In genomic region chr12:76883151-76883550, GRCh38 we compare ENCODE assay signal across 20 cellular contexts. TPM values are rescaled to one million over a fixed set of nuclear protein-coding genes. Genes with fewer than 3 reads are reported as not detected.
A peak's percentile ranks its signal among the peaks of the same experiment; 100 is the strongest.
DNase-seq lines count a peak whose midpoint lies in the region; ATAC-seq and TF ChIP-seq lines count a peak whose summit lies in the region.
"Had no signal": no experiment of that assay in that cellular context is flagged by ENCODE, and none has a peak within 500 bp of the region (broad histone marks: within the 10 kb centered on the region; RNA-seq: fewer than 3 reads in every experiment).

No MANE protein-coding gene starts in this region.

- H3K4me1 Mint-ChIP-seq in nephron = peaks cover 38% of the 10 kb centered on the region

- H3K4me1 ChIP-seq in fibroblast of lung (ENCODE audit: control insufficient read depth, extremely low read depth, insufficient read depth, low read length) = peaks cover 15% of the 10 kb centered on the region

- H3K4me3 ChIP-seq in fibroblast of lung (replicated peaks in 1 of 4; ENCODE audit: control extremely low read depth in 1 of 4, insufficient read depth in 1 of 4, low read depth in 3 of 4, low read length in 4 of 4) = no peak overlapping the region
- H3K4me3 ChIP-seq: ascending aorta, GM12878, HAP-1 had no signal

- peak overlapping the region in 1 of 3 experiments; percentile 29 for H3K4me3 Mint-ChIP-seq in nephron

- ATAC-seq in left lobe of liver = no peak
- ATAC-seq: GM12878, PC-3 had no signal

- no peak for TF ChIP-seq CTCF in RWPE1 (conservative IDR thresholded peaks at IDR 0.05; ENCODE audit: low read depth)
- TF ChIP-seq CTCF in fibroblast of lung (conservative IDR thresholded peaks at IDR 0.05 in 1 of 2, IDR thresholded peaks at IDR 0.05 in 1 of 2; ENCODE audit: low read depth in 1 of 2, low read length in 2 of 2) = no peak
- no peak for TF ChIP-seq CTCF in nephron (IDR thresholded peaks at IDR 0.05; ENCODE audit: unreplicated experiment in 3 of 3)

- peak overlapping the region in 2 of 3 experiments; percentile 8 to 43 for H3K27ac Mint-ChIP-seq in nephron
- H3K27ac Mint-ChIP-seq: progenitor cell of endocrine pancreas had no signal

- H2AFZ ChIP-seq in fibroblast of lung (ENCODE audit: low read length) = no peak overlapping the region

- H3K9me3 Mint-ChIP-seq in nephron = peaks cover 3% of the 10 kb centered on the region

- no peak overlapping the region for H3K4me2 ChIP-seq in fibroblast of lung (ENCODE audit: extremely low read depth, insufficient read depth, low read length)

- CTCF ChIA-PET in RWPE1 (lab: Yijun Ruan, JAX) = interaction anchor here (0.6 to 1.1 kb wide), 2 partner anchors 128 to 236 kb away, joined by 3 to 7 read pairs; no protein-coding TSS in a partner anchor

- no peaks in the 10 kb centered on the region for H3K36me3 ChIP-seq in fibroblast of lung (ENCODE audit: control insufficient read depth, insufficient read depth, low read length)
- H3K36me3 ChIP-seq: ascending aorta, HAP-1, WERI-Rb-1 had no signal

- H3K9ac ChIP-seq in fibroblast of lung (ENCODE audit: insufficient read depth, low read length) = no peak overlapping the region

- no peaks in the 10 kb centered on the region for H3K9me3 ChIP-seq in fibroblast of lung (ENCODE audit: control insufficient read depth, insufficient read depth, low read depth, low read length)
- H3K9me3 ChIP-seq: HAP-1 had no signal

- H3K27ac ChIP-seq in RWPE1 = no peak overlapping the region
- H3K27ac ChIP-seq in fibroblast of lung (ENCODE audit: insufficient read depth, low read length) = no peak overlapping the region
- H3K27ac ChIP-seq: ascending aorta, C4-2B, HL-60, WERI-Rb-1 had no signal

- H3K79me2 ChIP-seq in fibroblast of lung (ENCODE audit: control insufficient read depth, insufficient read depth, low read length) = peaks cover 1% of the 10 kb centered on the region

- POLR2A ChIA-PET in RWPE1 (lab: Yijun Ruan, JAX; ENCODE audit: low non-redundant PET) = no interaction called here

- H4K20me1 ChIP-seq in fibroblast of lung (ENCODE audit: control insufficient read depth, extremely low read depth, insufficient read depth, low read length) = no peaks in the 10 kb centered on the region

- H3K36me3 Mint-ChIP-seq in nephron (ENCODE audit: low read depth) = no peaks in the 10 kb centered on the region

- DNase-seq in ELR (ENCODE audit: low read depth) (peak; percentile 72), RWPE1 (ENCODE audit: low spot score) (peak; percentile 41), fibroblast of lung (ENCODE audit: low read depth in 2 of 2) (peak; percentile 48 to 68), left lobe of liver (ENCODE audit: low spot score) (no peak), NCI-H524 (lab: John Stamatoyannopoulos, UW) (no peak), SKM-1 treated with dmso at 0.1 percent for 144 hours (lab: John Stamatoyannopoulos, UW; ENCODE audit: unreplicated experiment) (no peak)
- DNase-seq in stimulated activated CD8-positive, alpha-beta memory T cell treated with anti-CD3 and anti-CD28 coated beads, Interleukin-4, amount 100 ng/mL, for 48 hours = no peak
- DNase-seq: effector CD4-positive, alpha-beta T cell; Karpas-422; NCI-H524 treated with DMSO at 0.1 percent for 48 hours; PC-3; SW 1271; WERI-Rb-1 had no signal

- no peaks in the 10 kb centered on the region for H3K27me3 Mint-ChIP-seq in nephron (ENCODE audit: low read depth)
- H3K27me3 Mint-ChIP-seq: progenitor cell of endocrine pancreas had no signal

- H3K27me3 ChIP-seq in fibroblast of lung (ENCODE audit: control insufficient read depth, insufficient read depth, low read length) = no peaks in the 10 kb centered on the region
- H3K27me3 ChIP-seq: ascending aorta had no signal

RNA-seq across cellular contexts. Expression of gene CSRP2, which starts 4.3 kb away (rescaled TPM):
- total RNA-seq in fibroblast of lung (36.7 and 56.8 TPM in 2 replicates), left lobe of liver (14.1 TPM)
- 63.5 and 199 TPM in 2 replicates for polyA plus RNA-seq in fibroblast of lung
- polyA plus RNA-seq in fibroblast of lung (2012) = 58.4 and 183 TPM in 2 replicates
- polyA minus RNA-seq in fibroblast of lung (ENCODE audit: low replicate concordance) = 16.6 and 24.3 TPM in 2 replicates

Comparison
In these comparisons a context has a peak if more than half of its experiments do, and no peak if none do; other contexts are left out.
1. DNase-seq: peak in ELR (single experiment), RWPE1 (single experiment) and fibroblast of lung (2 of 2); none in left lobe of liver (single experiment), NCI-H524 (0 of 2), SKM-1 treated with dmso at 0.1 percent for 144 hours (single experiment) and stimulated activated CD8-positive, alpha-beta memory T cell treated with anti-CD3 and anti-CD28 coated beads, Interleukin-4, amount 100 ng/mL, for 48 hours (single experiment).